17 cellular contexts compared by ENCODE assay signal in the genomic region with DNA sequence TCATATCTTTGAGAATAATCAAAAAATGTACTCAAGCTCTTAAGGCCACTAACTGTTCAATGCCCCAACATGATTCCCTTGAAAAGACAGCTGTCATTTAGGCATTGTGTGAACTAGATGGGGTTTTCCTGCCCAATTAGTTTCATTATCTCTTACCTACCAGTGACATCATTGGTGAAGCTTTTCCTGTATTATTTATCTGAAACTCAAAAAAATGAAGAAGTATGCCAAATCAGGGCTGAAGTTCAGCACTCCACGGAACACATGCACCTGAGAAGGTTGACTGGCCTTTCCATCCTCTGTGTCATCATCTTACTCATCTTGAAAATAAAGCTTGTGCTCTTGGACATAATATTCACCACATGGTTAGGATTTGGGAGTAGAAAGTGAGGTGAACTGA.
A peak's percentile ranks its signal among the peaks of the same experiment; 100 is the strongest.
DNase-seq lines count a peak whose midpoint lies in the region; ATAC-seq and TF ChIP-seq lines count a peak whose summit lies in the region.
"Had no signal": no experiment of that assay in that cellular context is flagged by ENCODE, and none has a peak within 500 bp of the region (broad histone marks: within the 10 kb centered on the region; RNA-seq: fewer than 3 reads in every experiment).

No MANE protein-coding gene starts in this region.

- no peaks in the 10 kb centered on the region for H3K36me3 Mint-ChIP-seq in endothelial cell (ENCODE audit: low read depth, unreplicated experiment)

- no peaks in the 10 kb centered on the region for H3K27me3 ChIP-seq in foreskin keratinocyte
- H3K27me3 ChIP-seq: BE2C, gastrocnemius medialis, transverse colon had no signal

- H3K4me1 Mint-ChIP-seq in endothelial cell (ENCODE audit: unreplicated experiment), result peaks cover 8% of the 10 kb centered on the region
- H3K4me1 Mint-ChIP-seq: activated CD4-positive, alpha-beta T cell treated with anti-CD3 and anti-CD28 coated beads, Interleukin-2, amount 10 ng/mL, durations not matched to agents 7 days and 5 days had no signal

- no peak for TF ChIP-seq CTCF in foreskin keratinocyte (conservative IDR thresholded peaks at IDR 0.05)
- no peak for TF ChIP-seq CTCF in endothelial cell (IDR thresholded peaks at IDR 0.05; ENCODE audit: unreplicated experiment)

- no peak overlapping the region for H3K27ac ChIP-seq in foreskin keratinocyte
- H3K27ac ChIP-seq: gastrocnemius medialis, transverse colon had no signal

- no peak overlapping the region for H3K27ac Mint-ChIP-seq in endothelial cell (ENCODE audit: unreplicated experiment)
- H3K27ac Mint-ChIP-seq: activated CD4-positive, alpha-beta T cell treated with anti-CD3 and anti-CD28 coated beads, Interleukin-2, amount 10 ng/mL, durations not matched to agents 7 days and 5 days had no signal

- DNase-seq in foreskin keratinocyte (peak; percentile 7 to 16), endothelial cell (ENCODE audit: low spot score) (no peak), DMS53 (lab: John Stamatoyannopoulos, UW) (no peak), GM03348 (ENCODE audit: low spot score) (no peak)
- DNase-seq: activated CD4-positive, alpha-beta T cell treated with anti-CD3 and anti-CD28 coated beads, Interleukin-2, amount 10 ng/mL, durations not matched to agents 7 days and 5 days; activated T-cell treated with anti-CD3 and anti-CD28 coated beads, Interleukin-2, amount 50 U/mL, for 1 hour; BE2C; cerebellar nuclear complex; DMS153; gastrocnemius medialis; NCI-H1436 treated with DMSO at 0.1 percent for 48 hours; NCI-H524; transverse colon had no signal

- no peaks in the 10 kb centered on the region for H3K9me3 Mint-ChIP-seq in endothelial cell (ENCODE audit: unreplicated experiment)
- H3K9me3 Mint-ChIP-seq: activated CD4-positive, alpha-beta T cell treated with anti-CD3 and anti-CD28 coated beads, Interleukin-2, amount 10 ng/mL, durations not matched to agents 7 days and 5 days had no signal

- no peak overlapping the region for H3K4me3 Mint-ChIP-seq in endothelial cell (ENCODE audit: unreplicated experiment)
- H3K4me3 Mint-ChIP-seq: activated CD4-positive, alpha-beta T cell treated with anti-CD3 and anti-CD28 coated beads, Interleukin-2, amount 10 ng/mL, durations not matched to agents 7 days and 5 days had no signal

- no peaks in the 10 kb centered on the region for H3K4me1 ChIP-seq in foreskin keratinocyte
- H3K4me1 ChIP-seq: BE2C, gastrocnemius medialis, transverse colon had no signal

- no peaks in the 10 kb centered on the region for H3K27me3 Mint-ChIP-seq in endothelial cell (ENCODE audit: unreplicated experiment)

- ATAC-seq in GM18511 (IDR thresholded peaks at IDR 0.05; ENCODE audit: unreplicated experiment), result peak; percentile 77
- ATAC-seq in GM21381 (IDR thresholded peaks at IDR 0.05; ENCODE audit: unreplicated experiment), result peak; percentile 69
- ATAC-seq in HG03196 (IDR thresholded peaks at IDR 0.05; ENCODE audit: unreplicated experiment), result peak; percentile 71
- peak; percentile 27 for ATAC-seq in foreskin keratinocyte
- no peak for ATAC-seq in GM19023 (IDR thresholded peaks at IDR 0.05; ENCODE audit: unreplicated experiment)
- ATAC-seq: gastrocnemius medialis had no signal

Comparison
In these comparisons a context has a peak if more than half of its experiments do, and no peak if none do; other contexts are left out.
1. DNase-seq: peak in foreskin keratinocyte (2 of 2); none in endothelial cell (single experiment), DMS53 (single experiment) and GM03348 (single experiment).